Comparison of ENCODE assay signal across 16 cellular contexts in the genomic region with DNA sequence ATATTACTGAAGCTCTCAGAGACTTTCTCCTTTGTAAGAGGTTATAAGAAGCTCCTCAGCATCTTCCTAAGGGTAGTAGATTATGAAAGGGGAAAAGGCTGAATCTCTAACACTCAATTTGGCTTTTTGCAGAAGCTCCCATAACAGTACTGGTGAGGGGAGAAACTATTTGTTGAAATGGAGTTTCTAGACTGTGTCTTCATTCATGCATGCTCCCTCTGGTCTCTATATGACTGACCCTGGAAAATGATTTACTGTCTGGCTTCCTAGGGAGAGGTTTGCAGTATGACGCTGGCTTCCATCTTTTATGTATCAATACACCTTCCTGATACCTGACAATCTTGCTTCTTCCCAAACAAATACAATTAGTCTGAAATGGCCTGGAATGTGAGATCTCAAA.
DNase-seq lines count a peak whose midpoint lies in the region; ATAC-seq and TF ChIP-seq lines count a peak whose summit lies in the region.
"Had no signal": no experiment of that assay in that cellular context is flagged by ENCODE, and none has a peak within 500 bp of the region (broad histone marks: within the 10 kb centered on the region; RNA-seq: fewer than 3 reads in every experiment).

No MANE protein-coding gene starts in this region.

- intact Hi-C loops in esophagus muscularis mucosa (cut with DNase I), result no loop called here

- H3K27ac Mint-ChIP-seq in activated T-cell treated with anti-CD3 and anti-CD28 coated beads, Interleukin-2, amount 50 U/mL, for 24 hours, result peak overlapping the region; percentile 52
- H3K27ac Mint-ChIP-seq in stimulated activated naive CD8-positive, alpha-beta T cell treated with anti-CD3 and anti-CD28 coated beads, Interleukin-15, Interleukin-2, amounts not matched to agents 100 ng/mL and 50 ng/mL, for 24 hours, result peak overlapping the region; percentile 9
- H3K27ac Mint-ChIP-seq: CD8-positive, alpha-beta memory T cell had no signal

- no peak overlapping the region for H3K4me3 Mint-ChIP-seq in activated T-cell treated with anti-CD3 and anti-CD28 coated beads, Interleukin-2, amount 50 U/mL, for 24 hours
- H3K4me3 Mint-ChIP-seq in stimulated activated naive CD8-positive, alpha-beta T cell treated with anti-CD3 and anti-CD28 coated beads, Interleukin-15, Interleukin-2, amounts not matched to agents 100 ng/mL and 50 ng/mL, for 24 hours, result no peak overlapping the region
- H3K4me3 Mint-ChIP-seq: CD8-positive, alpha-beta memory T cell had no signal

- no peaks in the 10 kb centered on the region for H3K4me1 ChIP-seq in esophagus muscularis mucosa

- H3K27me3 ChIP-seq in esophagus muscularis mucosa, result no peaks in the 10 kb centered on the region

- H3K9me3 ChIP-seq in esophagus muscularis mucosa, result peaks cover 0 to 3% (median 0%) of the 10 kb centered on the region in 4 donors
- H3K9me3 ChIP-seq: mucosa of descending colon had no signal

- TF ChIP-seq CTCF in esophagus muscularis mucosa (IDR thresholded peaks at IDR 0.05), result no peak

- H3K4me3 ChIP-seq in esophagus muscularis mucosa, result no peak overlapping the region
- H3K4me3 ChIP-seq: mucosa of descending colon had no signal

- no peak for TF ChIP-seq EP300 in esophagus muscularis mucosa (IDR thresholded peaks at IDR 0.05)

- no peaks in the 10 kb centered on the region for H3K9me3 Mint-ChIP-seq in activated T-cell treated with anti-CD3 and anti-CD28 coated beads, Interleukin-2, amount 50 U/mL, for 24 hours
- H3K9me3 Mint-ChIP-seq in stimulated activated naive CD8-positive, alpha-beta T cell treated with anti-CD3 and anti-CD28 coated beads, Interleukin-15, Interleukin-2, amounts not matched to agents 100 ng/mL and 50 ng/mL, for 24 hours, result no peaks in the 10 kb centered on the region

- DNase-seq in activated T-cell treated with anti-CD3 and anti-CD28 coated beads, Interleukin-2, amount 50 U/mL, for 24 hours, result no peak
- DNase-seq in activated T-cell treated with anti-CD3 and anti-CD28 coated beads for 4 hours, result no peak
- no peak for DNase-seq in esophagus muscularis mucosa (ENCODE audit: extremely low spot score)
- DNase-seq in NOMO-1 treated with dmso at 0.1 percent for 144 hours (lab: John Stamatoyannopoulos, UW; ENCODE audit: unreplicated experiment), result no peak
- DNase-seq in foreskin melanocyte, result no peak
- DNase-seq: activated CD4-positive, alpha-beta T cell treated with anti-CD3 and anti-CD28 coated beads for 1 hour; activated T-cell treated with anti-CD3 and anti-CD28 coated beads, Interleukin-2, amount 50 U/mL, for 1 hour; CD8-positive, alpha-beta memory T cell; kidney glomerular epithelial cell; mucosa of descending colon; NCI-H187 treated with DMSO at 0.1 percent for 48 hours; NCI-H526; T-helper 1 cell had no signal

- ATAC-seq in HG02642 (IDR thresholded peaks at IDR 0.05; ENCODE audit: poor library complexity, unreplicated experiment) (peak; percentile 86), HG03196 (IDR thresholded peaks at IDR 0.05; ENCODE audit: unreplicated experiment) (peak; percentile 88)
- ATAC-seq: mucosa of descending colon had no signal

- peaks cover 14% of the 10 kb centered on the region for H3K4me1 Mint-ChIP-seq in activated T-cell treated with anti-CD3 and anti-CD28 coated beads, Interleukin-2, amount 50 U/mL, for 24 hours (ENCODE audit: low read depth)
- H3K4me1 Mint-ChIP-seq in stimulated activated naive CD8-positive, alpha-beta T cell treated with anti-CD3 and anti-CD28 coated beads, Interleukin-15, Interleukin-2, amounts not matched to agents 100 ng/mL and 50 ng/mL, for 24 hours (ENCODE audit: low read depth), result peaks cover 27% of the 10 kb centered on the region

- H3K36me3 Mint-ChIP-seq in activated T-cell treated with anti-CD3 and anti-CD28 coated beads, Interleukin-2, amount 50 U/mL, for 24 hours (ENCODE audit: low read depth), result peaks cover 77% of the 10 kb centered on the region
- H3K36me3 Mint-ChIP-seq in stimulated activated naive CD8-positive, alpha-beta T cell treated with anti-CD3 and anti-CD28 coated beads, Interleukin-15, Interleukin-2, amounts not matched to agents 100 ng/mL and 50 ng/mL, for 24 hours (ENCODE audit: low read depth), result peaks cover 48% of the 10 kb centered on the region

- H3K27ac ChIP-seq in esophagus muscularis mucosa (replicated peaks in 1 of 4), result no peak overlapping the region

- peaks cover 0 to 12% (median 3%) of the 10 kb centered on the region in 4 donors for H3K36me3 ChIP-seq in esophagus muscularis mucosa

- no peaks in the 10 kb centered on the region for H3K27me3 Mint-ChIP-seq in activated T-cell treated with anti-CD3 and anti-CD28 coated beads, Interleukin-2, amount 50 U/mL, for 24 hours
- no peaks in the 10 kb centered on the region for H3K27me3 Mint-ChIP-seq in stimulated activated naive CD8-positive, alpha-beta T cell treated with anti-CD3 and anti-CD28 coated beads, Interleukin-15, Interleukin-2, amounts not matched to agents 100 ng/mL and 50 ng/mL, for 24 hours

- 100% methylated on average over 1 of the region's 1 CpG for WGBS in esophagus muscularis mucosa

- TF ChIP-seq POLR2A in esophagus muscularis mucosa (IDR thresholded peaks at IDR 0.05; ENCODE audit: low read depth), result no peak
